Comparison of ENCODE assay signal across 10 cellular contexts in genomic region chr17:1159781-1160180, GRCh38. TPM values are rescaled to one million over a fixed set of nuclear protein-coding genes. Genes with fewer than 3 reads are reported as not detected.
DNase-seq lines count a peak whose midpoint lies in the region; ATAC-seq and TF ChIP-seq lines count a peak whose summit lies in the region.
"Had no signal": no experiment of that assay in that cellular context is flagged by ENCODE, and none has a peak within 500 bp of the region (broad histone marks: within the 10 kb centered on the region; RNA-seq: fewer than 3 reads in every experiment).

No MANE protein-coding gene starts in this region.

- H3K27ac ChIP-seq in Panc1 (ENCODE audit: low read length): no peak overlapping the region
- no peak overlapping the region for H3K27ac ChIP-seq in upper lobe of right lung
- H3K27ac ChIP-seq: A549 had no signal

- peak overlapping the region; percentile 58 for H3K27ac Mint-ChIP-seq in dendritic cell treated with granulocyte-macrophage colony-stimulating factor and Interleukin-4, amounts not matched to agents 40 ng/mL and 50 ng/mL, for 4 days

- CTCF ChIA-PET in Panc1 (lab: Charles Lee): no interaction called here

- ATAC-seq in Panc1: no peak
- peak; percentile 19 for ATAC-seq in upper lobe of right lung
- ATAC-seq in GM18519 (IDR thresholded peaks at IDR 0.05; ENCODE audit: low FRiP score, unreplicated experiment): no peak
- ATAC-seq: A549 had no signal

- H3K4me3 Mint-ChIP-seq in dendritic cell treated with granulocyte-macrophage colony-stimulating factor and Interleukin-4, amounts not matched to agents 40 ng/mL and 50 ng/mL, for 4 days: no peak overlapping the region

- peaks cover 9% of the 10 kb centered on the region for H3K9me3 Mint-ChIP-seq in dendritic cell treated with granulocyte-macrophage colony-stimulating factor and Interleukin-4, amounts not matched to agents 40 ng/mL and 50 ng/mL, for 4 days
- H3K9me3 Mint-ChIP-seq: IgD-negative memory B cell had no signal

- H3K36me3 ChIP-seq in Panc1 (ENCODE audit: control insufficient read depth, insufficient read depth, low read length): no peaks in the 10 kb centered on the region
- no peaks in the 10 kb centered on the region for H3K36me3 ChIP-seq in upper lobe of right lung

- in situ Hi-C loops in Panc1 (cut with HindIII; ENCODE audit: low pct_unique_long_range_greater_than_20kb, low sequenced_read_pairs): no loop called here

- POLR2A ChIA-PET in Panc1 (lab: Charles Lee): no interaction called here

- TSS peak; percentile 52 for BruUV-seq in Panc1 (replicated peaks; lab: Mats Ljungman, UMichigan)

- no peak for TF ChIP-seq CTCF in Panc1 (IDR thresholded peaks at IDR 0.05)
- TF ChIP-seq CTCF in upper lobe of right lung (IDR thresholded peaks at IDR 0.05): no peak

- DNase-seq in NCI-H1436 (lab: John Stamatoyannopoulos, UW) (peak; percentile 85), Panc1 (ENCODE audit: low read depth, low spot score) (no peak), upper lobe of right lung (no peak), SKM-1 (lab: John Stamatoyannopoulos, UW; ENCODE audit: unreplicated experiment) (no peak)
- DNase-seq in activated effector memory CD4-positive, alpha-beta T cell treated with anti-CD3 and anti-CD28 coated beads, Interleukin-2, amount 50 U/mL, for 16 hours: no peak
- DNase-seq: DMS 273 treated with DMSO at 0.1 percent for 48 hours had no signal

- no peak overlapping the region for H3K4me3 ChIP-seq in Panc1 (ENCODE audit: low read depth in 2 of 2, low read length in 2 of 2)
- no peak overlapping the region for H3K4me3 ChIP-seq in upper lobe of right lung
- H3K4me3 ChIP-seq: A549 had no signal

- H3K4me1 ChIP-seq in Panc1 (ENCODE audit: control insufficient read depth, insufficient read depth, low read length) (no peaks in the 10 kb centered on the region), upper lobe of right lung (peaks cover 5% of the 10 kb centered on the region)
- H3K4me1 ChIP-seq: A549 had no signal

- H3K9me3 ChIP-seq in Panc1 (ENCODE audit: control insufficient read depth, insufficient read depth, low read depth, low read length) (no peaks in the 10 kb centered on the region), upper lobe of right lung (no peaks in the 10 kb centered on the region)
- H3K9me3 ChIP-seq: A549 had no signal

- H3K27me3 Mint-ChIP-seq in dendritic cell treated with granulocyte-macrophage colony-stimulating factor and Interleukin-4, amounts not matched to agents 40 ng/mL and 50 ng/mL, for 4 days: no peaks in the 10 kb centered on the region
- H3K27me3 Mint-ChIP-seq: IgD-negative memory B cell had no signal

- peaks cover 75% of the 10 kb centered on the region for H3K36me3 Mint-ChIP-seq in dendritic cell treated with granulocyte-macrophage colony-stimulating factor and Interleukin-4, amounts not matched to agents 40 ng/mL and 50 ng/mL, for 4 days (ENCODE audit: low read depth)

- intact Hi-C loops in Panc1 (cut with micrococcal nuclease; ENCODE audit: unreplicated experiment) (no loop called here), upper lobe of right lung (cut with DNase I) (no loop called here)
- intact Hi-C loops in dendritic cell treated with granulocyte-macrophage colony-stimulating factor and Interleukin-4, amounts not matched to agents 40 ng/mL and 50 ng/mL, for 4 days (cut with micrococcal nuclease): no loop called here

- peaks cover 50% of the 10 kb centered on the region for H3K4me1 Mint-ChIP-seq in dendritic cell treated with granulocyte-macrophage colony-stimulating factor and Interleukin-4, amounts not matched to agents 40 ng/mL and 50 ng/mL, for 4 days (ENCODE audit: low read depth)

- no peaks in the 10 kb centered on the region for H3K27me3 ChIP-seq in Panc1 (ENCODE audit: control insufficient read depth, insufficient read depth, low read length)
- no peaks in the 10 kb centered on the region for H3K27me3 ChIP-seq in upper lobe of right lung

RNA-seq across cellular contexts. Expression of gene ABR, which starts 20.0 kb away (rescaled TPM):
- 172 TPM for total RNA-seq in Panc1 (2021; ENCODE audit: unreplicated experiment)
- 199 TPM for polyA plus RNA-seq in Panc1 (2012; ENCODE audit: insufficient read length)
- 185 TPM for total RNA-seq in upper lobe of right lung
